ENCODE assay signal across 1 cellular context in the genomic region with DNA sequence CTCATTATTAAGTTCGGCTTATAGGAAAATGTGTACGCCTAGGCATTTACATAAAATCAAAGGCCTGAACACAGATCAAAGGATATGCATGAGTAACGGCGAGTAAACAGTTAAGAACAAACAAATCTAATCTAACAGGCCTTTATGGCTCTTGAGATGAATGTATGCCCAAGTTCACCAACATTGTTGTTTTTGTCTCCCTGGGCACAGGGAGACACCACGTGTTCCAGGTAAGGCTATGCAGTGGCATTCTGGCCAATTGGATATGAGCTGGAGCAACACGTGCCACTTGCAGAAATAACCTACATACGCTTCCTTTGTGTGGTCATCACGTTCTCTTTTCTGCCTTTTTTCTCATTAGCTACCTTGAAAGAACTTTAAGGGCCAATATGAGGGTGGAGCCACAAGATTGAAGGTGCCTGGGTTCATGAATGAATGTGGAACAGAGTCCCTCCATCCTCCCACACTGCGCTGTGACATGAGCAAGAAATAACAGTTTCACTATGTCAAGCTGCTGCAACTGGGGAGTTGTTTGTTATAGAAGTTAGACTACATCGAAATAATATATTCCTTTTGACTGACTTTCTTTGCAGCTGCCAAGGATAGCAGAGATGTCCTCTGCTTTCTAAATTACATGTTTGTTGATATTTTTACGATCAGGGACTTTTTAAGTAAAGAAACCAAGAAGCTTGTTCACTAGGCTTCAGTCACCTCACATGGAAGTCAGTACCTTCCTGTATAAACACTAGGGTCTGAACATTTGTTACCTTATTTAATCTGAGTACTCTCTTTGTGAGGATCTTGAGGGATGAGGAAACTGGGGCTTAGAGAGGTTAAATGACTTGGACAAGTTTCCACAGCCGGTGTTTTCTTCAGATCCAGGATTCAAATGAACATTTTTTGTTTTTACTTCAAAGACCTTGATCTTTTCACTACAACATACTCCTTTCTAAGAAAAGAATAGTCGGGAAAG.
TF ChIP-seq lines count a peak whose summit lies in the region.

No MANE protein-coding gene starts in this region.

TF ChIP-seq in IMR-90, 13 proteins besides CTCF, POLR2A, EP300 and RAD21:
- TF ChIP-seq FOS (IDR thresholded peaks at IDR 0.05; ENCODE audit: low read depth, low read length) (no peak), CEBPB (IDR thresholded peaks at IDR 0.05; ENCODE audit: low read depth, low read length) (no peak), CHD1 (IDR thresholded peaks at IDR 0.05; ENCODE audit: low read depth, low read length) (no peak), MAFK (IDR thresholded peaks at IDR 0.05; ENCODE audit: low read depth, low read length) (no peak), BHLHE40 (IDR thresholded peaks at IDR 0.05; ENCODE audit: low read depth, low read length) (no peak), NFE2L2 (IDR thresholded peaks at IDR 0.05; ENCODE audit: low read depth, low read length) (no peak), MXI1 (IDR thresholded peaks at IDR 0.05; ENCODE audit: borderline replicate concordance, low read depth, low read length) (no peak), MAZ (IDR thresholded peaks at IDR 0.05; ENCODE audit: borderline replicate concordance, low read depth, low read length) (no peak), RFX5 (IDR thresholded peaks at IDR 0.05; ENCODE audit: low read depth, low read length) (no peak), RCOR1 (IDR thresholded peaks at IDR 0.05; ENCODE audit: insufficient replicate concordance, low read length) (no peak), SMC3 (IDR thresholded peaks at IDR 0.05; ENCODE audit: low read depth, low read length) (no peak)
- TF ChIP-seq, protein P1, sequence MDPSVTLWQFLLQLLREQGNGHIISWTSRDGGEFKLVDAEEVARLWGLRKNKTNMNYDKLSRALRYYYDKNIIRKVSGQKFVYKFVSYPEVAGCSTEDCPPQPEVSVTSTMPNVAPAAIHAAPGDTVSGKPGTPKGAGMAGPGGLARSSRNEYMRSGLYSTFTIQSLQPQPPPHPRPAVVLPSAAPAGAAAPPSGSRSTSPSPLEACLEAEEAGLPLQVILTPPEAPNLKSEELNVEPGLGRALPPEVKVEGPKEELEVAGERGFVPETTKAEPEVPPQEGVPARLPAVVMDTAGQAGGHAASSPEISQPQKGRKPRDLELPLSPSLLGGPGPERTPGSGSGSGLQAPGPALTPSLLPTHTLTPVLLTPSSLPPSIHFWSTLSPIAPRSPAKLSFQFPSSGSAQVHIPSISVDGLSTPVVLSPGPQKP (IDR thresholded peaks at IDR 0.05; ENCODE audit: borderline replicate concordance, low read depth, low read length), result no peak
- TF ChIP-seq, protein P2, sequence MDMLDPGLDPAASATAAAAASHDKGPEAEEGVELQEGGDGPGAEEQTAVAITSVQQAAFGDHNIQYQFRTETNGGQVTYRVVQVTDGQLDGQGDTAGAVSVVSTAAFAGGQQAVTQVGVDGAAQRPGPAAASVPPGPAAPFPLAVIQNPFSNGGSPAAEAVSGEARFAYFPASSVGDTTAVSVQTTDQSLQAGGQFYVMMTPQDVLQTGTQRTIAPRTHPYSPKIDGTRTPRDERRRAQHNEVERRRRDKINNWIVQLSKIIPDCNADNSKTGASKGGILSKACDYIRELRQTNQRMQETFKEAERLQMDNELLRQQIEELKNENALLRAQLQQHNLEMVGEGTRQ (IDR thresholded peaks at IDR 0.05; ENCODE audit: low read depth, low read length), result no peak
